17 cellular contexts compared by ENCODE assay signal in the genomic region with DNA sequence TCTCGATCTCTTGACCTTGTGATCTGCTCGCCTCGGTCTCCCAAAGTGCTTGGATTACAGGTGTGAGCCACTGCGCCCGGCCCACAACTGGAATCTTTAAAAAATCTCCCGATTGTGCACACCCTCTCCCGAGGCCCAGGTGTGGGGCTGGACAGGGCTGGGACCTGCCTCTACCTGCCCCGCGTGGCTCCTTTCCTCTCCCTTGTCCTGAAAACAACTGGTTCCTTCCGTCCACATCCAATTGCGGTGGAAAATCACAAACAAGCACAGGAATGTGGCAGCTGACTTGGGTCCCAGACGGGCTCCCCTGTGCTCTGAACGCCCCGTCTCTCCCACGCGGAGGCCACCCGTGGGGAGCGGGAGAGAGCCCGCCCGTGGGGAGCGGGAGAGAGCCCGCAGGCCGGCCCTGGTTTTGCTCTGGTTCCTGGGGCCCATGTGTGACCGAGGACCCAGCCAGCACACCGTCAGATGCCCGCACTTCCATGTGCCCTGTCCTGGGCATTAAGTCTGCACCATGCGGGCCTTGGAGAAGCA. TPM values are rescaled to one million over a fixed set of nuclear protein-coding genes. Genes with fewer than 3 reads are reported as not detected.
DNase-seq lines count a peak whose midpoint lies in the region; ATAC-seq and TF ChIP-seq lines count a peak whose summit lies in the region.
"Had no signal": no experiment of that assay in that cellular context is flagged by ENCODE, and none has a peak within 500 bp of the region (broad histone marks: within the 10 kb centered on the region; RNA-seq: fewer than 3 reads in every experiment).

No MANE protein-coding gene starts in this region.

- no peak for TF ChIP-seq POLR2A in vagina (IDR thresholded peaks at IDR 0.05)

- peak overlapping the region in 5 of 10 donors; percentile 90 to 94 (median 92) for H3K4me3 ChIP-seq in heart right ventricle
- peak overlapping the region in 1 of 2 donors; percentile 66 for H3K4me3 ChIP-seq in right atrium auricular region
- H3K4me3 ChIP-seq in parathyroid adenoma (ENCODE audit: low read depth, low read length), result no peak overlapping the region
- H3K4me3 ChIP-seq in vagina, result peak overlapping the region; percentile 23 to 64
- H3K4me3 ChIP-seq in mucosa of descending colon, result no peak overlapping the region

- DNase-seq in heart right ventricle, result no peak
- no peak for DNase-seq in cardiac septum (ENCODE audit: low spot score)
- DNase-seq in right atrium auricular region (ENCODE audit: low spot score), result no peak
- no peak for DNase-seq in vagina (ENCODE audit: extremely low spot score in 2 of 2)
- no peak for DNase-seq in mucosa of descending colon
- no peak for DNase-seq in pons (ENCODE audit: low spot score)
- DNase-seq: activated CD4-positive, alpha-beta memory T cell treated with anti-CD3 and anti-CD28 coated beads, Interleukin-2, amount 10 ng/mL, durations not matched to agents 7 days and 5 days; DMS79 treated with DMSO at 0.1 percent for 48 hours; NCI-H2171; OCI-M1 had no signal

- H3K36me3 ChIP-seq in heart right ventricle, result peaks cover 0 to 3% (median 0%) of the 10 kb centered on the region in 9 donors
- no peaks in the 10 kb centered on the region for H3K36me3 ChIP-seq in right atrium auricular region
- no peaks in the 10 kb centered on the region for H3K36me3 ChIP-seq in parathyroid adenoma (ENCODE audit: control insufficient read depth, insufficient read depth, low read length)
- H3K36me3 ChIP-seq in vagina, result no peaks in the 10 kb centered on the region
- no peaks in the 10 kb centered on the region for H3K36me3 ChIP-seq in mucosa of descending colon (ENCODE audit: low read depth)

- ATAC-seq in heart right ventricle (no peak), mucosa of descending colon (no peak), HG03196 (IDR thresholded peaks at IDR 0.05; ENCODE audit: unreplicated experiment) (no peak)

- no peak overlapping the region for H2AFZ ChIP-seq in parathyroid adenoma

- H3K27me3 ChIP-seq in heart right ventricle (peaks cover 0 to 22% (median 0%) of the 10 kb centered on the region in 7 donors), right atrium auricular region (no peaks in the 10 kb centered on the region), parathyroid adenoma (ENCODE audit: control insufficient read depth, insufficient read depth, low read length) (no peaks in the 10 kb centered on the region), vagina (no peaks in the 10 kb centered on the region)

- H3K9me3 ChIP-seq in heart right ventricle (no peaks in the 10 kb centered on the region), right atrium auricular region (no peaks in the 10 kb centered on the region), parathyroid adenoma (ENCODE audit: control insufficient read depth, low read length) (no peaks in the 10 kb centered on the region), vagina (no peaks in the 10 kb centered on the region), mucosa of descending colon (no peaks in the 10 kb centered on the region)

- H3K4me2 ChIP-seq in parathyroid adenoma (ENCODE audit: low read length), result no peak overlapping the region

- H3K9ac ChIP-seq in parathyroid adenoma, result no peak overlapping the region

- 82 to 83% methylated on average over 27 of the region's 27 CpGs for WGBS in heart right ventricle, 2 donors

- no peaks in the 10 kb centered on the region for H3K79me2 ChIP-seq in parathyroid adenoma

- intact Hi-C loops in heart right ventricle (cut with DNase I), result loop anchor here in 6 of 10 donors (5.0 kb wide), 3 partner anchors 33 to 82 kb away; partner anchors contain the start of genes CRAMP1 (in 3 of the 6), IFT140 (in 3 of the 6) and TELO2 (in 3 of the 6)
- intact Hi-C loops in cardiac septum (cut with DNase I), result no loop called here
- intact Hi-C loops in vagina (cut with DNase I), result loop anchor here (5.0 kb wide), 1 partner anchor 82 kb away; the partner anchor contains the start of genes CRAMP1 and IFT140
- intact Hi-C loops in mucosa of descending colon (cut with DNase I, micrococcal nuclease), result no loop called here

- H3K4me1 ChIP-seq in heart right ventricle (peaks cover 41 to 69% (median 61%) of the 10 kb centered on the region in 9 donors), right atrium auricular region (peaks cover 0 to 60% of the 10 kb centered on the region in 2 donors), parathyroid adenoma (no peaks in the 10 kb centered on the region), vagina (peaks cover 70% of the 10 kb centered on the region), mucosa of descending colon (ENCODE audit: low read depth) (no peaks in the 10 kb centered on the region)

- H3K27ac ChIP-seq in heart right ventricle, result peak overlapping the region; percentile 87 to 99 (median 95)
- H3K27ac ChIP-seq in right atrium auricular region, result peak overlapping the region; percentile 88 to 96
- peak overlapping the region; percentile 64 for H3K27ac ChIP-seq in parathyroid adenoma
- peak overlapping the region; percentile 91 for H3K27ac ChIP-seq in vagina
- H3K27ac ChIP-seq: HL-60 had no signal

- no peak for TF ChIP-seq CTCF in heart right ventricle (IDR thresholded peaks at IDR 0.05)
- TF ChIP-seq CTCF in right atrium auricular region (IDR thresholded peaks at IDR 0.05), result no peak
- no peak for TF ChIP-seq CTCF in parathyroid adenoma (IDR thresholded peaks at IDR 0.05)
- TF ChIP-seq CTCF in vagina (IDR thresholded peaks at IDR 0.05), result no peak
- TF ChIP-seq CTCF in mucosa of descending colon (IDR thresholded peaks at IDR 0.05), result no peak

RNA-seq across cellular contexts. Expression of gene TMEM204, which starts 3.0 kb away (rescaled TPM):
- total RNA-seq in heart right ventricle (10 to 100 TPM; 10.7 to 24.4 (median 18.1) TPM), cardiac septum (19.8 TPM), right atrium auricular region (10 to 100 TPM; 35.1 to 42.2 TPM), vagina (33.1 TPM), mucosa of descending colon (10 to 100 TPM in 1 of 3 donors, 1 to 10 TPM in 2; 3.4 to 10.3 (median 5.0) TPM)
- 10 to 100 TPM; 37.5 to 49.9 TPM for polyA plus RNA-seq in heart right ventricle
- total RNA-seq: progenitor cell of endocrine pancreas had no signal

RNA-seq across cellular contexts. Expression of gene TELO2, which starts 37.3 kb away (rescaled TPM):
- total RNA-seq in heart right ventricle, result 10 to 100 TPM; 14.5 to 22.0 (median 19.7) TPM
- 10 to 100 TPM; 27.4 to 50.5 TPM for polyA plus RNA-seq in heart right ventricle
- total RNA-seq in cardiac septum, result 17.7 TPM
- total RNA-seq in right atrium auricular region, result 10 to 100 TPM; 11.3 to 11.5 TPM
- 23.8 TPM for total RNA-seq in vagina
- total RNA-seq in mucosa of descending colon, result 10 to 100 TPM; 32.2 to 41.6 (median 37.8) TPM

RNA-seq across cellular contexts. Expression of gene PTX4, which starts 41.7 kb away (rescaled TPM):
- total RNA-seq in heart right ventricle (not detected), cardiac septum (not detected), right atrium auricular region (under 1 TPM in 1 of 2 donors, not detected in 1; 0.24 TPM), vagina (not detected), mucosa of descending colon (not detected)
- not detected for polyA plus RNA-seq in heart right ventricle
- total RNA-seq: activated CD4-positive, alpha-beta memory T cell treated with anti-CD3 and anti-CD28 coated beads, Interleukin-2, amount 10 ng/mL, durations not matched to agents 7 days and 5 days; kidney epithelial cell; progenitor cell of endocrine pancreas; T-helper 2 cell treated with Interferon-gamma antibody and Interleukin-4, amounts not matched to agents 100 ng/mL and 5 ng/mL, for 36 hours; temporal lobe had no signal

RNA-seq across cellular contexts. Expression of gene CLCN7, which starts 55.6 kb away (rescaled TPM):
- 10 to 100 TPM; 29.9 to 60.1 (median 35.1) TPM for total RNA-seq in heart right ventricle
- polyA plus RNA-seq in heart right ventricle, result 10 to 100 TPM; 29.5 to 60.6 TPM
- total RNA-seq in cardiac septum, result 39.8 TPM
- total RNA-seq in right atrium auricular region, result 10 to 100 TPM; 19.4 to 31.7 TPM
- total RNA-seq in vagina, result 49.8 TPM
- 10 to 100 TPM; 59.3 to 98.1 (median 59.8) TPM for total RNA-seq in mucosa of descending colon

Comparison
In these comparisons a context has a peak if more than half of its experiments do, and no peak if none do; other contexts are left out.
1. intact Hi-C loops: an anchor here in heart right ventricle (5.0 kb wide) and vagina (5.0 kb wide); none called in cardiac septum and mucosa of descending colon.
2. H3K4me3 ChIP-seq: peak in vagina (2 of 2); none in parathyroid adenoma (single experiment) and mucosa of descending colon (single experiment).
3. Peak in every context shown above with its lines, with median percentiles within 50 percentile points of each other: H3K27ac ChIP-seq.